ENCODE assay signal across 14 cellular contexts in the genomic region with DNA sequence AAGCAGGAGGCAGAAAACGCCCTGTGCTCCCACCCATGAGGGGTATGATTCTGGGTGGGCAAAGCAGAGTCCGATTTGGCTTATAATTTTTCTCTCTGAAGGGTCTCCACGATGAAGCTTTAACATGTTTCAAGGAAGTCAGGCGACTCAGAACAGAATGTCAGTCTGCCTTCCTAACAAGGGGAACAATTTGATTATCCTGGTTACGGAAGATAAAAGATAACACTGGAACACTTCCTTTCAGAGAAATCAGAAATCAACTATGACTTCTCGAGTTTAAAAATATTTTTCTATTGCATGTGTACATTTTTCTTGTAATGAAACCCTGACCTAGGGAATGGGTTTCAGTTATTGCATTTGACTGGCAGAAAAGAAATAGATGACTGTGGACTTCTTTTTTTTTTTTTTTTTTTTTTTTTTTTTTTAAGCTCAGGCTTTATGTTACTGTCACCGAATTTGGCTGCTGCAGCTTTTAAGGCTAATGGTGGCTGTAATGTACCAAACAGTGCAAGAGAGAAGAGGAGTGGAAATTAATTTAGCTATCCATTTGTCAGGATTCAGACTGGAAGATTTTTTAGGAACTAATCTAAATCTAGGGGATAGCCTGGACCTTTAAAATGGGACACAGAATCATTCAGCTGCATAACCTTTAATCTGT.
DNase-seq lines count a peak whose midpoint lies in the region; ATAC-seq and TF ChIP-seq lines count a peak whose summit lies in the region.
"Had no signal": no experiment of that assay in that cellular context is flagged by ENCODE, and none has a peak within 500 bp of the region (broad histone marks: within the 10 kb centered on the region; RNA-seq: fewer than 3 reads in every experiment).

No MANE protein-coding gene starts in this region.

- no peak overlapping the region for H3K4me2 ChIP-seq in mesendoderm (ENCODE audit: low read length)

- no peak overlapping the region for H2BK5ac ChIP-seq in mesendoderm (ENCODE audit: low read length)

- no peak overlapping the region for H3K27ac ChIP-seq in mesendoderm (ENCODE audit: low read depth, low read length)
- H3K27ac ChIP-seq: C4-2B had no signal

- no peak for TF ChIP-seq CTCF in BE2C (IDR thresholded peaks at IDR 0.05; ENCODE audit: low read depth, low read length)

- H3K23ac ChIP-seq in mesendoderm (ENCODE audit: low read length): no peak overlapping the region

- H3K79me2 ChIP-seq in mesendoderm (ENCODE audit: control insufficient read depth, insufficient read depth, low read length): no peaks in the 10 kb centered on the region

- H3K9ac ChIP-seq in mesendoderm (ENCODE audit: low read length): no peak overlapping the region

- no peak for ATAC-seq in SK-N-SH treated with all-trans-retinoic acid at 6 μM for 48 hours
- no peak for ATAC-seq in HG03025 (IDR thresholded peaks at IDR 0.05; ENCODE audit: low FRiP score, unreplicated experiment)

- no CpG with 5 or more reads among the region's 7 CpGs for WGBS in mesendoderm (ENCODE audit: extremely low coverage, insufficient coverage, low lambda C conversion rate)

- no peak overlapping the region for H2BK120ac ChIP-seq in mesendoderm (ENCODE audit: low read depth, low read length)

- H3K4ac ChIP-seq in mesendoderm (ENCODE audit: low read depth, low read length): no peak overlapping the region

- H3K18ac ChIP-seq in mesendoderm (ENCODE audit: low read length): no peak overlapping the region

- POLR2A ChIA-PET in HEK293T (lab: Yijun Ruan, JAX): no interaction called here

- no peak overlapping the region for H2AK5ac ChIP-seq in mesendoderm (ENCODE audit: low read length)

- DNase-seq in BE2C: no peak
- no peak for DNase-seq in HEK293T (ENCODE audit: extremely low spot score)
- DNase-seq in mesendoderm: no peak
- DNase-seq in NCI-H510A (lab: John Stamatoyannopoulos, UW): no peak
- no peak for DNase-seq in GF-D8 (lab: John Stamatoyannopoulos, UW)
- DNase-seq in DMS 273 treated with DMSO at 0.1 percent for 48 hours (lab: John Stamatoyannopoulos, UW): no peak
- DNase-seq: CD4-positive, alpha-beta memory T cell; DND-41; GDM1; GOT3; H9 had no signal

- H3K4me3 ChIP-seq in BE2C (ENCODE audit: low read depth, low read length): peak overlapping the region; percentile 27
- H3K4me3 ChIP-seq in mesendoderm (ENCODE audit: low read length): no peak overlapping the region

- H3K4me1 ChIP-seq in BE2C (peaks cover 52% of the 10 kb centered on the region), mesendoderm (ENCODE audit: control insufficient read depth, low read depth, low read length) (no peaks in the 10 kb centered on the region)

- peak overlapping the region; percentile 30 for H3K56ac ChIP-seq in mesendoderm (ENCODE audit: low read length)

- no peak overlapping the region for H4K8ac ChIP-seq in mesendoderm (ENCODE audit: low read depth, low read length)

- H3K27me3 ChIP-seq in BE2C (no peaks in the 10 kb centered on the region), mesendoderm (ENCODE audit: insufficient read depth, low read length, poor library complexity) (no peaks in the 10 kb centered on the region)

- H3K79me1 ChIP-seq in mesendoderm (ENCODE audit: low read length): no peaks in the 10 kb centered on the region

- no peak overlapping the region for H4K5ac ChIP-seq in mesendoderm (ENCODE audit: low read length)

- H3K36me3 ChIP-seq in BE2C: peaks cover 28% of the 10 kb centered on the region
- no peaks in the 10 kb centered on the region for H3K36me3 ChIP-seq in mesendoderm (ENCODE audit: control insufficient read depth, insufficient read depth, low read length)

- H2BK15ac ChIP-seq in mesendoderm (replicated peaks; ENCODE audit: low read depth): no peak overlapping the region

- H3K9me3 ChIP-seq in BE2C: no peaks in the 10 kb centered on the region

- CTCF ChIA-PET in HEK293T (lab: Yijun Ruan, JAX): interaction anchor here (0.6 to 1.7 kb wide), 2 partner anchors 10 to 89 kb away, joined by 3 to 5 read pairs; no protein-coding TSS in a partner anchor

TF ChIP-seq in HEK293T, 16 proteins besides CTCF, POLR2A, EP300 and RAD21:
- TF ChIP-seq L3MBTL2 (conservative IDR thresholded peaks at IDR 0.05) (no peak), ARNT (IDR thresholded peaks at IDR 0.05) (no peak), CTBP1 (IDR thresholded peaks at IDR 0.05; ENCODE audit: borderline replicate concordance) (no peak), SUZ12 (IDR thresholded peaks at IDR 0.05) (no peak), HDGF (IDR thresholded peaks at IDR 0.05; ENCODE audit: borderline replicate concordance) (no peak), TARDBP (IDR thresholded peaks at IDR 0.05) (no peak), ZNF384 (IDR thresholded peaks at IDR 0.05) (peak; percentile 89)
- TF ChIP-seq, protein P1, sequence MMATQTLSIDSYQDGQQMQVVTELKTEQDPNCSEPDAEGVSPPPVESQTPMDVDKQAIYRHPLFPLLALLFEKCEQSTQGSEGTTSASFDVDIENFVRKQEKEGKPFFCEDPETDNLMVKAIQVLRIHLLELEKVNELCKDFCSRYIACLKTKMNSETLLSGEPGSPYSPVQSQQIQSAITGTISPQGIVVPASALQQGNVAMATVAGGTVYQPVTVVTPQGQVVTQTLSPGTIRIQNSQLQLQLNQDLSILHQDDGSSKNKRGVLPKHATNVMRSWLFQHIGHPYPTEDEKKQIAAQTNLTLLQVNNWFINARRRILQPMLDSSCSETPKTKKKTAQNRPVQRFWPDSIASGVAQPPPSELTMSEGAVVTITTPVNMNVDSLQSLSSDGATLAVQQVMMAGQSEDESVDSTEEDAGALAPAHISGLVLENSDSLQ (IDR thresholded peaks at IDR 0.05): no peak

TF ChIP-seq in SK-N-SH treated with all-trans-retinoic acid at 6 μM for 48 hours, 23 proteins besides CTCF, POLR2A, EP300 and RAD21:
- TF ChIP-seq, protein P2, sequence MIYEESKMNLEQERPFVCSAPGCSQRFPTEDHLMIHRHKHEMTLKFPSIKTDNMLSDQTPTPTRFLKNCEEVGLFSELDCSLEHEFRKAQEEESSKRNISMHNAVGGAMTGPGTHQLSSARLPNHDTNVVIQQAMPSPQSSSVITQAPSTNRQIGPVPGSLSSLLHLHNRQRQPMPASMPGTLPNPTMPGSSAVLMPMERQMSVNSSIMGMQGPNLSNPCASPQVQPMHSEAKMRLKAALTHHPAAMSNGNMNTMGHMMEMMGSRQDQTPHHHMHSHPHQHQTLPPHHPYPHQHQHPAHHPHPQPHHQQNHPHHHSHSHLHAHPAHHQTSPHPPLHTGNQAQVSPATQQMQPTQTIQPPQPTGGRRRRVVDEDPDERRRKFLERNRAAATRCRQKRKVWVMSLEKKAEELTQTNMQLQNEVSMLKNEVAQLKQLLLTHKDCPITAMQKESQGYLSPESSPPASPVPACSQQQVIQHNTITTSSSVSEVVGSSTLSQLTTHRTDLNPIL (CRISPR knock-in tag; IDR thresholded peaks at IDR 0.05; ENCODE audit: low read depth): no peak
- TF ChIP-seq TCF4 (CRISPR knock-in tag; IDR thresholded peaks at IDR 0.05; ENCODE audit: borderline replicate concordance): no peak
- 0 out of 2 replicates have a peak, but pooled peaks have one; percentile 13 for TF ChIP-seq ISL1 (CRISPR knock-in tag; IDR thresholded peaks at IDR 0.05)
- TF ChIP-seq GLIS3 (CRISPR knock-in tag; IDR thresholded peaks at IDR 0.05): no peak
- no peak for TF ChIP-seq OSR1 (CRISPR knock-in tag; IDR thresholded peaks at IDR 0.05)
- TF ChIP-seq ZNF8 (CRISPR knock-in tag; IDR thresholded peaks at IDR 0.05): no peak
- no peak for TF ChIP-seq ARNTL (CRISPR knock-in tag; IDR thresholded peaks at IDR 0.05; ENCODE audit: borderline replicate concordance, low read depth)
